Comparison of ENCODE assay signal across 7 cellular contexts in genomic region chr6:116570856-116571682, GRCh38. TPM values are rescaled to one million over a fixed set of nuclear protein-coding genes. Genes with fewer than 3 reads are reported as not detected.
DNase-seq lines count a peak whose midpoint lies in the region; ATAC-seq, FAIRE-seq and TF ChIP-seq lines count a peak whose summit lies in the region.

TSS of gene RWDD1 (plus strand) at chr6:116571504. CDS start at chr6:116571583, 79 bp downstream.

- in situ Hi-C loops in astrocyte of the cerebellum (cut with HindIII; ENCODE audit: low sequenced_read_pairs) = no loop called here

- no peak for TF ChIP-seq CTCF in astrocyte of the cerebellum (IDR thresholded peaks at IDR 0.05; ENCODE audit: low read depth, low read length, missing control alignments)

- peak; percentile 94 for DNase-seq in GM18507 (ENCODE audit: extremely low spot score, insufficient read length, low read depth)
- DNase-seq in NCI-H2029 treated with DMSO at 0.1 percent for 48 hours (lab: John Stamatoyannopoulos, UW) = peak; percentile 100
- DNase-seq in T-helper 9 cell = peak; percentile 95
- peak; percentile 99 for DNase-seq in astrocyte of the cerebellum (ENCODE audit: low read depth)
- DNase-seq in hepatic stellate cell (ENCODE audit: low spot score) = peak; percentile 95
- DNase-seq in renal cortical epithelial cell (ENCODE audit: low read depth) = peak; percentile 96

- peak within 1 kb of the TSS; percentile 65 for H3K4me3 ChIP-seq in astrocyte of the cerebellum (ENCODE audit: low read depth, low read length)

- ATAC-seq in HG02981 (IDR thresholded peaks at IDR 0.05; ENCODE audit: unreplicated experiment) = peak; percentile 92

- peak; percentile 96 for FAIRE-seq in GM18507 (lab: Jason Lieb, UNC)

RNA-seq across cellular contexts. Expression of gene RWDD1, which starts in this region (rescaled TPM):
- 23.4 and 26.2 TPM in 2 replicates for total RNA-seq in renal cortical epithelial cell

Comparison
In these comparisons a context has a peak if more than half of its experiments do, and no peak if none do; other contexts are left out.
1. Peak in every context shown above with its lines: DNase-seq, ATAC-seq and H3K4me3 ChIP-seq.